ENCODE assay signal across 9 cellular contexts in genomic region chr14:42222924-42223471, GRCh38.
DNase-seq lines count a peak whose midpoint lies in the region; ATAC-seq, FAIRE-seq and TF ChIP-seq lines count a peak whose summit lies in the region.
"Had no signal": no experiment of that assay in that cellular context is flagged by ENCODE, and none has a peak within 500 bp of the region (broad histone marks: within the 10 kb centered on the region; RNA-seq: fewer than 3 reads in every experiment).

No MANE protein-coding gene starts in this region.

- peak; percentile 91 for ATAC-seq in GM21360 (IDR thresholded peaks at IDR 0.05; ENCODE audit: unreplicated experiment)
- peak; percentile 90 for ATAC-seq in HG03469 (IDR thresholded peaks at IDR 0.05; ENCODE audit: unreplicated experiment)
- peak; percentile 94 for ATAC-seq in Panc1

- no peak for TF ChIP-seq EP300 in sigmoid colon (IDR thresholded peaks at IDR 0.05)

- no peaks in the 10 kb centered on the region for H3K9me3 Mint-ChIP-seq in activated T-cell treated with anti-CD3 and anti-CD28 coated beads, Interleukin-2, amount 50 U/mL, for 24 hours

- BruUV-seq in Panc1 (replicated peaks; lab: Mats Ljungman, UMichigan): no TSS peak

- DNase-seq in DMS79 (lab: John Stamatoyannopoulos, UW) (peak; percentile 96), Panc1 (ENCODE audit: low read depth, low spot score) (no peak), keratinocyte (ENCODE audit: low read depth, low spot score) (no peak), MV-4-11 (lab: John Stamatoyannopoulos, UW) (no peak), sigmoid colon (no peak)
- DNase-seq in activated T-cell treated with anti-CD3 and anti-CD28 coated beads, Interleukin-2, amount 50 U/mL, for 24 hours: no peak

- no peaks in the 10 kb centered on the region for H3K36me3 Mint-ChIP-seq in activated T-cell treated with anti-CD3 and anti-CD28 coated beads, Interleukin-2, amount 50 U/mL, for 24 hours (ENCODE audit: low read depth)

- peak; percentile 95 for FAIRE-seq in keratinocyte (lab: Jason Lieb, UNC)

- H3K36me3 ChIP-seq in Panc1 (ENCODE audit: control insufficient read depth, insufficient read depth, low read length) (no peaks in the 10 kb centered on the region), keratinocyte (ENCODE audit: control insufficient read depth in 2 of 2, extremely low read depth in 1 of 2, insufficient read depth in 2 of 2, low read length in 2 of 2) (no peaks in the 10 kb centered on the region), sigmoid colon (no peaks in the 10 kb centered on the region)

- peak overlapping the region; percentile 37 for H2AFZ ChIP-seq in keratinocyte (ENCODE audit: control insufficient read depth, low read length)

- no peak overlapping the region for H3K9ac ChIP-seq in keratinocyte (ENCODE audit: control insufficient read depth, extremely low read depth, insufficient read depth, low read length)

- dilution Hi-C loops in keratinocyte (cut with MboI; ENCODE audit: extremely low pct_ligation_motif_present, low sequenced_read_pairs): no loop called here

- no peak overlapping the region for H3K4me3 ChIP-seq in Panc1 (ENCODE audit: low read depth in 2 of 2, low read length in 2 of 2)
- no peak overlapping the region for H3K4me3 ChIP-seq in keratinocyte (ENCODE audit: control insufficient read depth in 2 of 3, extremely low read depth in 1 of 3, insufficient read depth in 2 of 3, low read depth in 1 of 3, low read length in 3 of 3)
- H3K4me3 ChIP-seq in sigmoid colon: no peak overlapping the region

- H3K4me1 ChIP-seq in Panc1 (ENCODE audit: control insufficient read depth, insufficient read depth, low read length): peaks cover 12% of the 10 kb centered on the region
- H3K4me1 ChIP-seq in keratinocyte (ENCODE audit: control insufficient read depth, extremely low read depth, insufficient read depth, low read length): peaks cover 9% of the 10 kb centered on the region
- peaks cover 0 to 9% (median 4%) of the 10 kb centered on the region in 4 donors for H3K4me1 ChIP-seq in sigmoid colon

- H3K4me3 Mint-ChIP-seq in activated T-cell treated with anti-CD3 and anti-CD28 coated beads, Interleukin-2, amount 50 U/mL, for 24 hours: no peak overlapping the region
- H3K4me3 Mint-ChIP-seq: stimulated activated naive CD8-positive, alpha-beta T cell treated with anti-CD3 and anti-CD28 coated beads, Interleukin-15, Interleukin-2, amounts not matched to agents 100 ng/mL and 50 ng/mL, for 24 hours had no signal

- H3K27me3 ChIP-seq in Panc1 (ENCODE audit: control insufficient read depth, insufficient read depth, low read length) (no peaks in the 10 kb centered on the region), keratinocyte (ENCODE audit: control insufficient read depth, extremely low read depth, insufficient read depth, low read length) (no peaks in the 10 kb centered on the region), sigmoid colon (no peaks in the 10 kb centered on the region)

- no peak for TF ChIP-seq POLR2A in sigmoid colon (IDR thresholded peaks at IDR 0.05)

- H3K27ac ChIP-seq in Panc1 (ENCODE audit: low read length) (peak overlapping the region; percentile 86), keratinocyte (ENCODE audit: control insufficient read depth, insufficient read depth, low read length) (no peak overlapping the region), sigmoid colon (no peak overlapping the region)

- POLR2A ChIA-PET in Panc1 (lab: Charles Lee): no interaction called here

- no peaks in the 10 kb centered on the region for H3K9me1 ChIP-seq in keratinocyte (ENCODE audit: control insufficient read depth, extremely low read depth, insufficient read depth, low read length)

- peak overlapping the region; percentile 53 for H3K4me2 ChIP-seq in keratinocyte (ENCODE audit: control insufficient read depth, extremely low read depth, insufficient read depth, low read depth, low read length)

- H3K79me2 ChIP-seq in keratinocyte (ENCODE audit: control insufficient read depth, insufficient read depth, low read length): no peaks in the 10 kb centered on the region

- intact Hi-C loops in Panc1 (cut with micrococcal nuclease; ENCODE audit: unreplicated experiment): no loop called here
- intact Hi-C loops in sigmoid colon (cut with DNase I): no loop called here

- H3K27ac Mint-ChIP-seq in activated T-cell treated with anti-CD3 and anti-CD28 coated beads, Interleukin-2, amount 50 U/mL, for 24 hours: no peak overlapping the region
- H3K27ac Mint-ChIP-seq: stimulated activated naive CD8-positive, alpha-beta T cell treated with anti-CD3 and anti-CD28 coated beads, Interleukin-15, Interleukin-2, amounts not matched to agents 100 ng/mL and 50 ng/mL, for 24 hours had no signal

- WGBS in sigmoid colon, 2 donors: 24 to 37% methylated on average over 3 of the region's 3 CpGs

- no peaks in the 10 kb centered on the region for H4K20me1 ChIP-seq in keratinocyte (ENCODE audit: control insufficient read depth, extremely low read depth, insufficient read depth, low read length)

- H3K4me1 Mint-ChIP-seq in activated T-cell treated with anti-CD3 and anti-CD28 coated beads, Interleukin-2, amount 50 U/mL, for 24 hours (ENCODE audit: low read depth): no peaks in the 10 kb centered on the region

- no peak for TF ChIP-seq CTCF in Panc1 (IDR thresholded peaks at IDR 0.05)
- no peak for TF ChIP-seq CTCF in keratinocyte (optimal IDR thresholded peaks at IDR 0.05 in 1 of 3, IDR thresholded peaks at IDR 0.05 in 1 of 3, conservative IDR thresholded peaks at IDR 0.05 in 1 of 3; ENCODE audit: extremely low read depth in 1 of 3, insufficient read depth in 2 of 3, low read length in 3 of 3)
- TF ChIP-seq CTCF in sigmoid colon (IDR thresholded peaks at IDR 0.05): no peak

- CTCF ChIA-PET in Panc1 (lab: Charles Lee): no interaction called here

- in situ Hi-C loops in Panc1 (cut with HindIII; ENCODE audit: low pct_unique_long_range_greater_than_20kb, low sequenced_read_pairs): no loop called here

- H3K27me3 Mint-ChIP-seq in activated T-cell treated with anti-CD3 and anti-CD28 coated beads, Interleukin-2, amount 50 U/mL, for 24 hours: no peaks in the 10 kb centered on the region
- H3K27me3 Mint-ChIP-seq: stimulated activated naive CD8-positive, alpha-beta T cell treated with anti-CD3 and anti-CD28 coated beads, Interleukin-15, Interleukin-2, amounts not matched to agents 100 ng/mL and 50 ng/mL, for 24 hours had no signal

- peaks cover 3% of the 10 kb centered on the region; the same call in 1 of the 2 replicates for H3K9me3 ChIP-seq in Panc1 (ENCODE audit: control insufficient read depth, insufficient read depth, low read depth, low read length)
- H3K9me3 ChIP-seq in keratinocyte (ENCODE audit: control insufficient read depth, low read depth, low read length): no peaks in the 10 kb centered on the region
- H3K9me3 ChIP-seq in sigmoid colon: no peaks in the 10 kb centered on the region
